Comparison of ENCODE assay signal across 9 cellular contexts in the genomic region with DNA sequence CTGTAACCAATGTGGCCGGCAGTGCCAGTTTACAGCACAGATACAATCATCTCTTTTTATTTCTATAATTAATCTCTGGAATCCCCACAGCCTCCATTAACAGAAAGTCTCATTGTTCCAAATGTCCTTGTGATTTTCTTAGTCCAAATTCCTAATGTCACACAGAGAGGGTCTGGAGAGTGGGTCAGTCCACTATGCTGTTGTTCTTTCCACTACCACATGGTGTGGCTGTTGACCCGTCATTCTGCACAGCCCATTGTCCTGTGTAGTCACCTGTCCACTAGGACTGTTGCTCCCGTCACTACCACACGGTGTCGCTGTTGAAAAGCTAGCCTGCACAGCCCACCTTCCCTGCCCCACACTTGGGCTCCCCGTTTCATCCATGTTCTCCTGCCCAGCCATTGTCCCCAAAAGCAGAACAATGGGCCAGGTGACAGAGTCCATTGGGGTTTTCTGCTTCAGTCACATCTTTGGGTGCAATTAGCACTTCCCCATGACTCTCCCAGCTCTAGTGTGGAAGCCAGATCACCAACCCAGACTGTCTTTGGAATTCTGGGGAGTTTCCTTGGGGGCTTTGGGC. TPM values are rescaled to one million over a fixed set of nuclear protein-coding genes. Genes with fewer than 3 reads are reported as not detected.
DNase-seq lines count a peak whose midpoint lies in the region; ATAC-seq lines count a peak whose summit lies in the region.
"Had no signal": no experiment of that assay in that cellular context is flagged by ENCODE, and none has a peak within 500 bp of the region (broad histone marks: within the 10 kb centered on the region; RNA-seq: fewer than 3 reads in every experiment).

No MANE protein-coding gene starts in this region.

- DNase-seq in COLO829 (ENCODE audit: low spot score) (peak; percentile 74), HK-2 (ENCODE audit: unreplicated experiment) (peak; percentile 32), kidney tubule cell (ENCODE audit: low spot score) (peak; percentile 27), mucosa of gallbladder (ENCODE audit: low spot score) (no peak), NCI-H1105 treated with DMSO at 0.1 percent for 48 hours (lab: John Stamatoyannopoulos, UW) (no peak)
- peak; percentile 45 for DNase-seq in activated naive CD8-positive, alpha-beta T cell treated with anti-CD3 and anti-CD28 coated beads, Interleukin-2, amount 50 U/mL, for 24 hours

- no peak overlapping the region for H3K27ac Mint-ChIP-seq in activated naive CD8-positive, alpha-beta T cell treated with anti-CD3 and anti-CD28 coated beads, Interleukin-2, amount 50 U/mL, for 24 hours
- H3K27ac Mint-ChIP-seq: IgD-negative memory B cell had no signal

- H3K27me3 Mint-ChIP-seq in activated naive CD8-positive, alpha-beta T cell treated with anti-CD3 and anti-CD28 coated beads, Interleukin-2, amount 50 U/mL, for 24 hours: peaks cover 9% of the 10 kb centered on the region

- no peaks in the 10 kb centered on the region for H3K4me1 Mint-ChIP-seq in activated naive CD8-positive, alpha-beta T cell treated with anti-CD3 and anti-CD28 coated beads, Interleukin-2, amount 50 U/mL, for 24 hours
- H3K4me1 Mint-ChIP-seq: IgD-negative memory B cell had no signal

- peaks cover 12% of the 10 kb centered on the region for H3K9me3 Mint-ChIP-seq in activated naive CD8-positive, alpha-beta T cell treated with anti-CD3 and anti-CD28 coated beads, Interleukin-2, amount 50 U/mL, for 24 hours

- peak; percentile 36 for ATAC-seq in activated naive CD8-positive, alpha-beta T cell treated with anti-CD3 and anti-CD28 coated beads, Interleukin-2, amount 50 U/mL, for 24 hours
- no peak for ATAC-seq in HG02884 (IDR thresholded peaks at IDR 0.05; ENCODE audit: unreplicated experiment)
- ATAC-seq in GM18861 (IDR thresholded peaks at IDR 0.05; ENCODE audit: unreplicated experiment): no peak

- peaks cover 2% of the 10 kb centered on the region for H3K36me3 Mint-ChIP-seq in activated naive CD8-positive, alpha-beta T cell treated with anti-CD3 and anti-CD28 coated beads, Interleukin-2, amount 50 U/mL, for 24 hours (ENCODE audit: low read depth)

- no peak overlapping the region for H3K4me3 Mint-ChIP-seq in activated naive CD8-positive, alpha-beta T cell treated with anti-CD3 and anti-CD28 coated beads, Interleukin-2, amount 50 U/mL, for 24 hours
- H3K4me3 Mint-ChIP-seq: IgD-negative memory B cell had no signal

RNA-seq across cellular contexts. Expression of a gene that starts 8.6 kb away (rescaled TPM):
- total RNA-seq in mucosa of gallbladder: 0.55 TPM

RNA-seq across cellular contexts. Expression of a gene that starts 33.7 kb away (rescaled TPM):
- total RNA-seq in mucosa of gallbladder: 0.72 TPM

Comparison
In these comparisons a context has a peak if more than half of its experiments do, and no peak if none do; other contexts are left out.
1. DNase-seq: peak in COLO829 (single experiment), HK-2 (single experiment), activated naive CD8-positive, alpha-beta T cell treated with anti-CD3 and anti-CD28 coated beads, Interleukin-2, amount 50 U/mL, for 24 hours (single experiment) and kidney tubule cell (single experiment); none in mucosa of gallbladder (single experiment) and NCI-H1105 treated with DMSO at 0.1 percent for 48 hours (single experiment).